In genomic region chr5:139812836-139813805, GRCh38 we compare ENCODE assay signal across 33 cellular contexts. TPM values are rescaled to one million over a fixed set of nuclear protein-coding genes. Genes with fewer than 3 reads are reported as not detected.
"Had no signal": no experiment of that assay in that cellular context is flagged by ENCODE, and none has a peak within 500 bp of the region (broad histone marks: within the 10 kb centered on the region; RNA-seq: fewer than 3 reads in every experiment).

No MANE protein-coding gene starts in this region.

- H3K4me3 ChIP-seq: ascending aorta had no signal

- H3K4me1 Mint-ChIP-seq: activated CD4-positive, alpha-beta memory T cell treated with anti-CD3 and anti-CD28 coated beads, Interleukin-2, amount 10 ng/mL, durations not matched to agents 7 days and 5 days; activated CD8-positive, alpha-beta memory T cell treated with anti-CD3 and anti-CD28 coated beads, Interleukin-2, amount 10 ng/mL, durations not matched to agents 7 days and 5 days; activated naive CD8-positive, alpha-beta T cell treated with anti-CD3 and anti-CD28 coated beads for 36 hours had no signal

- H3K27me3 Mint-ChIP-seq: activated CD8-positive, alpha-beta memory T cell treated with anti-CD3 and anti-CD28 coated beads, Interleukin-2, amount 10 ng/mL, durations not matched to agents 7 days and 5 days had no signal

- H3K36me3 Mint-ChIP-seq: activated CD8-positive, alpha-beta memory T cell treated with anti-CD3 and anti-CD28 coated beads, Interleukin-2, amount 10 ng/mL, durations not matched to agents 7 days and 5 days; activated naive CD8-positive, alpha-beta T cell treated with anti-CD3 and anti-CD28 coated beads for 36 hours had no signal

- H3K4me1 ChIP-seq: ascending aorta had no signal

- H3K27me3 ChIP-seq: ascending aorta had no signal

- DNase-seq: activated CD4-positive, alpha-beta memory T cell treated with anti-CD3 and anti-CD28 coated beads, Interleukin-2, amount 10 ng/mL, durations not matched to agents 7 days and 5 days; activated CD4-positive, alpha-beta T cell treated with anti-CD3 and anti-CD28 coated beads for 1 hour; activated CD4-positive, alpha-beta T cell treated with anti-CD3 and anti-CD28 coated beads for 48 hours; activated CD4-positive, CD25-positive, alpha-beta regulatory T cell; activated CD8-positive, alpha-beta memory T cell treated with anti-CD3 and anti-CD28 coated beads for 24 hours; activated CD8-positive, alpha-beta memory T cell treated with anti-CD3 and anti-CD28 coated beads, Interleukin-2, amount 10 ng/mL, durations not matched to agents 7 days and 5 days; activated CD8-positive, alpha-beta memory T cell treated with anti-CD3 and anti-CD28 coated beads, Interleukin-2, amount 50 U/mL, for 48 hours; activated effector memory CD4-positive, alpha-beta T cell treated with Interleukin-2 at 50 U/mL for 16 hours; activated naive CD4-positive, alpha-beta T cell treated with anti-CD3 and anti-CD28 coated beads, Interleukin-2, amount 50 U/mL, for 16 hours; activated naive CD8-positive, alpha-beta T cell treated with anti-CD3 and anti-CD28 coated beads for 36 hours; activated T-cell treated with anti-CD3 and anti-CD28 coated beads, Interleukin-2, amount 50 U/mL, for 48 hours; amniotic stem cell; MM.1S; MV-4-11; NCI-H1092; NCI-H1436 treated with DMSO at 0.1 percent for 48 hours; NCI-H1694 treated with DMSO at 0.1 percent for 48 hours; NCI-H2029; NCI-H2107; NCI-H2171; NCI-H446 treated with DMSO at 0.1 percent for 48 hours; NCI-H524; NCI-H69; SW 1271; T1000; WERI-Rb-1 had no signal

- H3K4me3 Mint-ChIP-seq: activated CD4-positive, alpha-beta memory T cell treated with anti-CD3 and anti-CD28 coated beads, Interleukin-2, amount 10 ng/mL, durations not matched to agents 7 days and 5 days; activated CD8-positive, alpha-beta memory T cell treated with anti-CD3 and anti-CD28 coated beads, Interleukin-2, amount 10 ng/mL, durations not matched to agents 7 days and 5 days; activated naive CD8-positive, alpha-beta T cell treated with anti-CD3 and anti-CD28 coated beads for 36 hours had no signal

- H3K9ac ChIP-seq: KMS-11 had no signal

- H3K36me3 ChIP-seq: ascending aorta, WERI-Rb-1 had no signal

- ATAC-seq: activated CD8-positive, alpha-beta memory T cell treated with anti-CD3 and anti-CD28 coated beads, Interleukin-2, amount 10 ng/mL, durations not matched to agents 7 days and 5 days; Panc1 had no signal

- H3K27ac Mint-ChIP-seq: activated CD4-positive, alpha-beta memory T cell treated with anti-CD3 and anti-CD28 coated beads, Interleukin-2, amount 10 ng/mL, durations not matched to agents 7 days and 5 days; activated CD8-positive, alpha-beta memory T cell treated with anti-CD3 and anti-CD28 coated beads, Interleukin-2, amount 10 ng/mL, durations not matched to agents 7 days and 5 days; activated naive CD8-positive, alpha-beta T cell treated with anti-CD3 and anti-CD28 coated beads for 36 hours had no signal

- H3K9me3 Mint-ChIP-seq: activated CD4-positive, alpha-beta memory T cell treated with anti-CD3 and anti-CD28 coated beads, Interleukin-2, amount 10 ng/mL, durations not matched to agents 7 days and 5 days; activated naive CD8-positive, alpha-beta T cell treated with anti-CD3 and anti-CD28 coated beads for 36 hours had no signal

- H3K27ac ChIP-seq: ascending aorta, KMS-11, WERI-Rb-1 had no signal

- H3K4me2 ChIP-seq: KMS-11 had no signal

RNA-seq across cellular contexts. Expression of gene PSD2, which starts 17.5 kb away (rescaled TPM):
- total RNA-seq: activated CD4-positive, alpha-beta memory T cell treated with anti-CD3 and anti-CD28 coated beads, Interleukin-2, amount 10 ng/mL, durations not matched to agents 7 days and 5 days; activated CD8-positive, alpha-beta memory T cell treated with anti-CD3 and anti-CD28 coated beads, Interleukin-2, amount 10 ng/mL, durations not matched to agents 7 days and 5 days; activated naive CD8-positive, alpha-beta T cell treated with anti-CD3 and anti-CD28 coated beads for 36 hours; ascending aorta; LHCN-M2; RPMI7951; T-helper 1 cell treated with Interleukin-12 subunit alpha and Interleukin-12 subunit beta and Interleukin-4 antibody, amounts not matched to agents 30 ng/mL and 1 ng/mL, for 36 hours; T-helper 2 cell treated with Interferon-gamma antibody and Interleukin-4, amounts not matched to agents 100 ng/mL and 5 ng/mL, for 36 hours had no signal
